Comparison of ENCODE assay signal across 9 cellular contexts in genomic region chr5:138654281-138654867, GRCh38.
DNase-seq lines count a peak whose midpoint lies in the region; ATAC-seq and TF ChIP-seq lines count a peak whose summit lies in the region.
"Had no signal": no experiment of that assay in that cellular context is flagged by ENCODE, and none has a peak within 500 bp of the region (broad histone marks: within the 10 kb centered on the region; RNA-seq: fewer than 3 reads in every experiment).

No MANE protein-coding gene starts in this region.

- H3K27me3 Mint-ChIP-seq in T-helper 1 cell treated with Interleukin-12 subunit alpha and Interleukin-12 subunit beta and Interleukin-4 antibody, amounts not matched to agents 30 μg/mL and 1 μg/mL, for 36 hours (ENCODE audit: low read depth) = peaks cover 92% of the 10 kb centered on the region

- H3K27ac ChIP-seq in smooth muscle cell (ENCODE audit: low read depth) = peak overlapping the region; percentile 65
- H3K27ac ChIP-seq: neutrophil had no signal

- H3K4me1 ChIP-seq in smooth muscle cell (ENCODE audit: low read depth) = peaks cover 15% of the 10 kb centered on the region

- peak overlapping the region; percentile 56 for H3K27ac Mint-ChIP-seq in T-helper 1 cell treated with Interleukin-12 subunit alpha and Interleukin-12 subunit beta and Interleukin-4 antibody, amounts not matched to agents 30 μg/mL and 1 μg/mL, for 36 hours

- DNase-seq in amniotic epithelial cell (ENCODE audit: low read depth) (peak; percentile 66), smooth muscle cell (lab: John Stamatoyannopoulos, UW; ENCODE audit: unreplicated experiment) (no peak), OCI-M2 (lab: John Stamatoyannopoulos, UW; ENCODE audit: unreplicated experiment) (no peak), C1 segment of cervical spinal cord (lab: John Stamatoyannopoulos, UW) (no peak), NCI-H1417 treated with DMSO at 0.1 percent for 48 hours (lab: John Stamatoyannopoulos, UW) (no peak)

- peak overlapping the region; percentile 4 for H3K4me3 Mint-ChIP-seq in T-helper 1 cell treated with Interleukin-12 subunit alpha and Interleukin-12 subunit beta and Interleukin-4 antibody, amounts not matched to agents 30 μg/mL and 1 μg/mL, for 36 hours

- no peak overlapping the region for H3K4me3 ChIP-seq in smooth muscle cell

- H3K9me3 ChIP-seq in smooth muscle cell (replicated peaks; ENCODE audit: low read depth) = no peaks in the 10 kb centered on the region
- H3K9me3 ChIP-seq: neutrophil had no signal

- no peaks in the 10 kb centered on the region for H3K36me3 Mint-ChIP-seq in T-helper 1 cell treated with Interleukin-12 subunit alpha and Interleukin-12 subunit beta and Interleukin-4 antibody, amounts not matched to agents 30 μg/mL and 1 μg/mL, for 36 hours (ENCODE audit: low read depth)

- H3K4me2 ChIP-seq in smooth muscle cell = no peak overlapping the region

- H3K4me1 Mint-ChIP-seq in T-helper 1 cell treated with Interleukin-12 subunit alpha and Interleukin-12 subunit beta and Interleukin-4 antibody, amounts not matched to agents 30 μg/mL and 1 μg/mL, for 36 hours (ENCODE audit: low read depth) = peaks cover 14% of the 10 kb centered on the region

- no peak overlapping the region for H2AFZ ChIP-seq in smooth muscle cell (ENCODE audit: low read depth)

- no peaks in the 10 kb centered on the region for H3K27me3 ChIP-seq in smooth muscle cell (ENCODE audit: low read depth)

- no peaks in the 10 kb centered on the region for H3K36me3 ChIP-seq in smooth muscle cell (ENCODE audit: low read depth)
- H3K36me3 ChIP-seq: neutrophil had no signal

- H3K9ac ChIP-seq in smooth muscle cell (ENCODE audit: low read depth) = no peak overlapping the region

- TF ChIP-seq CTCF in smooth muscle cell (IDR thresholded peaks at IDR 0.05; ENCODE audit: borderline replicate concordance, insufficient read depth, poor library complexity, severe bottlenecking) = no peak

- peak; percentile 54 for ATAC-seq in GM18498 (IDR thresholded peaks at IDR 0.05; ENCODE audit: unreplicated experiment)
- peak; percentile 55 for ATAC-seq in HG02852 (IDR thresholded peaks at IDR 0.05; ENCODE audit: unreplicated experiment)

- H3K79me2 ChIP-seq in smooth muscle cell (ENCODE audit: low read depth) = no peaks in the 10 kb centered on the region

- WGBS in smooth muscle cell (ENCODE audit: low lambda C conversion rate) = 31% methylated on average over 8 of the region's 8 CpGs

- no peaks in the 10 kb centered on the region for H3F3A ChIP-seq in smooth muscle cell (ENCODE audit: low read depth)

- no peaks in the 10 kb centered on the region for H4K20me1 ChIP-seq in smooth muscle cell (ENCODE audit: low read depth)

- no peaks in the 10 kb centered on the region for H3K9me3 Mint-ChIP-seq in T-helper 1 cell treated with Interleukin-12 subunit alpha and Interleukin-12 subunit beta and Interleukin-4 antibody, amounts not matched to agents 30 μg/mL and 1 μg/mL, for 36 hours
